Comparison of ENCODE assay signal across 24 cellular contexts in the genomic region with DNA sequence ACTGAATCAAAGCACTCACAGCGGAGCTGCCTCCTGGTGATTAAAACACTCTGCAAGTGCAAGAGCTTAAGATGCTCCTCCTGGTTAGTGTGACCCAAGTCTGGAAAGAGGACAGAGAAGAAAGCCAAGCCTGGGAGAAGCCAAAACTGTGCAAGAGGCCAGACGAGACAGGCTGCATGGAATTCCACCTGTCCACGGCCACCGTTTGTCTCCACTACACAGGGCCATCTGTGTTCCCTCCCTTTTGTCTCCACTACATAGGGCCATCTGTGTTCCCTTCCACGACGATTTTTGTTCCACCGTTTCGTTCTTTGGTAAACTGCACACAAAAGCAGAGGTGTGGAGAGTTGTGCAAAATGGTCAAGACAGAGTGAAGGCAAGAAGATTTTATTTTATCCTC.
DNase-seq lines count a peak whose midpoint lies in the region; ATAC-seq and TF ChIP-seq lines count a peak whose summit lies in the region.
"Had no signal": no experiment of that assay in that cellular context is flagged by ENCODE, and none has a peak within 500 bp of the region (broad histone marks: within the 10 kb centered on the region; RNA-seq: fewer than 3 reads in every experiment).

No MANE protein-coding gene starts in this region.

- H3K4me3 ChIP-seq in transverse colon: no peak overlapping the region
- H3K4me3 ChIP-seq: A549, heart right ventricle, K562, lower lobe of right lung, tibial artery had no signal

- TF ChIP-seq POLR2A in transverse colon (IDR thresholded peaks at IDR 0.05): no peak

- H3K4me1 ChIP-seq in transverse colon: peaks cover 0 to 12% (median 7%) of the 10 kb centered on the region in 4 donors
- H3K4me1 ChIP-seq: lower lobe of right lung had no signal

- H3K36me3 ChIP-seq in transverse colon: no peaks in the 10 kb centered on the region
- H3K36me3 ChIP-seq: heart right ventricle, lower lobe of right lung, tibial artery had no signal

- H3K27me3 ChIP-seq in transverse colon: no peaks in the 10 kb centered on the region
- H3K27me3 ChIP-seq: heart right ventricle, tibial artery had no signal

- no peak for ATAC-seq in GM21423 (IDR thresholded peaks at IDR 0.05; ENCODE audit: unreplicated experiment)
- ATAC-seq: A549, heart right ventricle, K562, lower lobe of right lung, T-cell had no signal

- peak overlapping the region; percentile 46 to 68 (median 52) for H3K27ac ChIP-seq in transverse colon
- H3K27ac ChIP-seq: A549, heart right ventricle, lower lobe of right lung, RWPE1 had no signal

- intact Hi-C loops in transverse colon (cut with DNase I; ENCODE audit: low total_unique reads): no loop called here

- DNase-seq in activated CD8-positive, alpha-beta memory T cell treated with anti-CD3 and anti-CD28 coated beads, Interleukin-2, amount 50 U/mL, for 48 hours: peak; percentile 32
- DNase-seq in activated CD8-positive, alpha-beta memory T cell treated with anti-CD3 and anti-CD28 coated beads for 24 hours: no peak
- DNase-seq in cerebellum (ENCODE audit: low spot score) (peak; percentile 68), myocyte (ENCODE audit: low read depth) (peak; percentile 13), transverse colon (no peak), AG08396 (ENCODE audit: low spot score) (no peak)
- DNase-seq in stimulated activated CD4-positive, alpha-beta T cell treated with anti-CD3 and anti-CD28 coated beads, Interleukin-4, amount 100 ng/mL, for 24 hours: no peak
- DNase-seq: activated CD4-positive, alpha-beta T cell treated with anti-CD3 and anti-CD28 coated beads, Interleukin-2, amount 50 U/mL, for 48 hours; activated CD4-positive, CD25-positive, alpha-beta regulatory T cell; activated CD8-positive, alpha-beta memory T cell treated with anti-CD3 and anti-CD28 coated beads, Interleukin-2, amount 50 U/mL, for 4 hours; activated effector memory CD4-positive, alpha-beta T cell treated with Interleukin-2 at 50 U/mL for 16 hours; CD8-positive, alpha-beta memory T cell; DMS153; effector CD4-positive, alpha-beta T cell; heart right ventricle; kidney glomerular epithelial cell; lower lobe of right lung; NCI-H2029; T-cell; tibial artery had no signal

- H3K9me3 ChIP-seq in transverse colon: no peaks in the 10 kb centered on the region
- H3K9me3 ChIP-seq: A549, lower lobe of right lung, tibial artery had no signal

- no peak for TF ChIP-seq CTCF in transverse colon (IDR thresholded peaks at IDR 0.05)

- WGBS in transverse colon (ENCODE audit: low coverage in 1 of 2), 2 donors: 82 to 86% methylated on average over 8 of the region's 8 CpGs

- no peak for TF ChIP-seq EP300 in transverse colon (IDR thresholded peaks at IDR 0.05; ENCODE audit: low read depth)

- in situ Hi-C loops in transverse colon (cut with MboI; ENCODE audit: low pct_ligation_motif_present in 1 of 4, low pct_unique_long_range_greater_than_20kb in 1 of 4, low sequenced_read_pairs in 3 of 4): no loop called here

Comparison
In these comparisons a context has a peak if more than half of its experiments do, and no peak if none do; other contexts are left out.
1. DNase-seq: peak in activated CD8-positive, alpha-beta memory T cell treated with anti-CD3 and anti-CD28 coated beads, Interleukin-2, amount 50 U/mL, for 48 hours (single experiment), cerebellum (single experiment) and myocyte (single experiment); none in activated CD8-positive, alpha-beta memory T cell treated with anti-CD3 and anti-CD28 coated beads for 24 hours (single experiment), transverse colon (single experiment), AG08396 (single experiment) and stimulated activated CD4-positive, alpha-beta T cell treated with anti-CD3 and anti-CD28 coated beads, Interleukin-4, amount 100 ng/mL, for 24 hours (single experiment).